ENCODE assay signal across 24 cellular contexts in the genomic region with DNA sequence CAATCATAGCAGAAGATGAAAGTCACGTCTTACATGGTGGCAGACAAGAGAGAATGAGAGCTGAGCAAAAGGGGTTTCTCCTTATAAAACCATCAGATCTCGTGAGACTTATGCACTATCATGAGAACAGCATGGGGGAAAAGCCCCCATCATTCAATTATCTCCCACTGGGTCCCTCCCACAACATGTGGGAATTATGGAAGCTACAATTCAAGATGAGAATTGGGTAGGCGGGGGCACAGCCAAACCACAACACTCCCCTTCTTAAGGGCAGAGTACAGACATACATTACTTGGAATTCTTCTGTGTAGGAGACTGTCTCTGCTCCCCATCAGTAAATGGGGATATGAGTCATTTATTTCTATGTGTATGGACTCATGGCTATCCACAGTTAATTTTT. TPM values are rescaled to one million over a fixed set of nuclear protein-coding genes. Genes with fewer than 3 reads are reported as not detected.
A peak's percentile ranks its signal among the peaks of the same experiment; 100 is the strongest.
DNase-seq lines count a peak whose midpoint lies in the region; ATAC-seq, FAIRE-seq and TF ChIP-seq lines count a peak whose summit lies in the region.
"Had no signal": no experiment of that assay in that cellular context is flagged by ENCODE, and none has a peak within 500 bp of the region (broad histone marks: within the 10 kb centered on the region; RNA-seq: fewer than 3 reads in every experiment).

No MANE protein-coding gene starts in this region.

- H3K4me2 ChIP-seq in K562 (ENCODE audit: insufficient read depth, low read length) (no peak overlapping the region), Karpas-422 (ENCODE audit: low read depth, low read length, poor library complexity, severe bottlenecking) (no peak overlapping the region)
- H3K4me2 ChIP-seq: A549; BLaER1 treated with 17β-estradiol and CSF1 and Interleukin-3, amounts not matched to agents 10 nM and 100 nM had no signal

- no peak overlapping the region for H3K4me3 Mint-ChIP-seq in nephron
- H3K4me3 Mint-ChIP-seq: CD4-positive, alpha-beta T cell; CD8-positive, alpha-beta memory T cell had no signal

- H3K27me3 Mint-ChIP-seq in nephron (ENCODE audit: low read depth) = peaks cover 3% of the 10 kb centered on the region
- H3K27me3 Mint-ChIP-seq: CD4-positive, alpha-beta T cell had no signal

- no peak for FAIRE-seq in K562 (lab: Jason Lieb, UNC)
- FAIRE-seq: A549, D721Med, GM12891, GM18507, H54 had no signal

- DNase-seq in K562 (ENCODE audit: extremely low read depth in 1 of 4, low spot score in 3 of 4) (no peak), Karpas-422 (no peak)
- DNase-seq: 8988T; ACHN; AML-193; BE2C; CD4-positive, alpha-beta T cell; CD8-positive, alpha-beta memory T cell; DMS 273 treated with DMSO at 0.1 percent for 48 hours; DMS79; GF-D8; GOT3 had no signal

- peak overlapping the region; percentile 38 to 59 (median 45) for H3K27ac Mint-ChIP-seq in nephron
- H3K27ac Mint-ChIP-seq: CD14-positive monocyte; CD4-positive, alpha-beta T cell; CD8-positive, alpha-beta memory T cell had no signal

- no peaks in the 10 kb centered on the region for H3K9me2 ChIP-seq in Karpas-422 (replicated peaks; ENCODE audit: insufficient read depth, low read length)

- no peak for TF ChIP-seq EP300 in K562 (IDR thresholded peaks at IDR 0.05; ENCODE audit: low read length)

- peaks cover 11% of the 10 kb centered on the region for H3K4me1 ChIP-seq in HEK293 (ENCODE audit: control insufficient read depth, insufficient read depth, low read length)
- H3K4me1 ChIP-seq in K562 (replicated peaks in 1 of 2; ENCODE audit: control insufficient read depth in 2 of 2, insufficient read depth in 2 of 2, low read length in 2 of 2) = peaks cover 0 to 14% of the 10 kb centered on the region in 2 experiments; a peak in 3 of 5 replicates
- peaks cover 4% of the 10 kb centered on the region for H3K4me1 ChIP-seq in Karpas-422 (ENCODE audit: low read length)
- H3K4me1 ChIP-seq: BE2C had no signal

- WGBS in K562 (ENCODE audit: insufficient coverage, low coverage, missing lambda C conversion rate) = 21% methylated on average over 3 of the region's 3 CpGs

- no peaks in the 10 kb centered on the region for H3K79me2 ChIP-seq in K562 (ENCODE audit: control insufficient read depth, insufficient read depth, low read length)
- H3K79me2 ChIP-seq in Karpas-422 (ENCODE audit: low read length) = no peaks in the 10 kb centered on the region

- H3K9me3 Mint-ChIP-seq in nephron = no peaks in the 10 kb centered on the region
- H3K9me3 Mint-ChIP-seq: CD14-positive monocyte; CD4-positive, alpha-beta T cell had no signal

- H3K9me3 ChIP-seq in HEK293 (ENCODE audit: control insufficient read depth, insufficient read depth, low read depth, low read length) = no peaks in the 10 kb centered on the region
- no peaks in the 10 kb centered on the region; the same call in 1 of the 2 replicates for H3K9me3 ChIP-seq in K562 (replicated peaks; ENCODE audit: control insufficient read depth, insufficient read depth, low read depth, low read length)
- H3K9me3 ChIP-seq in Karpas-422 (ENCODE audit: low read length) = no peaks in the 10 kb centered on the region
- H3K9me3 ChIP-seq: A549; BE2C; BLaER1 treated with 17β-estradiol and CSF1 and Interleukin-3, amounts not matched to agents 10 nM and 100 nM; HAP-1 had no signal

- in situ Hi-C loops in K562 (cut with MboI) = no loop called here

- POLR2A ChIA-PET in HEK293 (lab: Yijun Ruan, JAX) = no interaction called here
- POLR2A ChIA-PET in K562 (lab: Yijun Ruan, JAX) = no interaction called here

- H3K36me3 Mint-ChIP-seq in nephron (ENCODE audit: low read depth) = no peaks in the 10 kb centered on the region
- H3K36me3 Mint-ChIP-seq: CD14-positive monocyte had no signal

- no peak overlapping the region for H3K27ac ChIP-seq in HEK293 (ENCODE audit: extremely low read depth, low read depth, low read length)
- no peak overlapping the region for H3K27ac ChIP-seq in K562 (ENCODE audit: extremely low read depth, low read depth, low read length)
- H3K27ac ChIP-seq in Karpas-422 (ENCODE audit: low read length) = no peak overlapping the region
- H3K27ac ChIP-seq: A549; BLaER1 treated with 17β-estradiol and CSF1 and Interleukin-3, amounts not matched to agents 10 nM and 100 nM had no signal

- H3K36me3 ChIP-seq in HEK293 (ENCODE audit: control insufficient read depth in 2 of 2, insufficient read depth in 1 of 2, low read length in 2 of 2) (no peaks in the 10 kb centered on the region), K562 (ENCODE audit: control insufficient read depth, insufficient read depth, low read length) (no peaks in the 10 kb centered on the region), Karpas-422 (ENCODE audit: insufficient read depth, low read length) (no peaks in the 10 kb centered on the region)
- H3K36me3 ChIP-seq: BE2C, HAP-1 had no signal

- intact Hi-C loops in K562 (cut with micrococcal nuclease) = no loop called here

- H3K4me1 Mint-ChIP-seq in nephron = peaks cover 36% of the 10 kb centered on the region
- H3K4me1 Mint-ChIP-seq: CD8-positive, alpha-beta memory T cell had no signal

- H3K9me1 ChIP-seq in K562 (ENCODE audit: control insufficient read depth, insufficient read depth, low read length) = no peaks in the 10 kb centered on the region

- H2AFZ ChIP-seq in K562 (ENCODE audit: low read depth, low read length) (no peak overlapping the region), Karpas-422 (ENCODE audit: low read length) (no peak overlapping the region)

- H3K4me3 ChIP-seq in HEK293 (ENCODE audit: low read depth, low read length) (no peak overlapping the region), K562 (no peak overlapping the region), Karpas-422 (ENCODE audit: low read length) (no peak overlapping the region)
- H3K4me3 ChIP-seq: A549; BLaER1 treated with 17β-estradiol and CSF1 and Interleukin-3, amounts not matched to agents 10 nM and 100 nM; HAP-1 had no signal

- no peak for TF ChIP-seq RAD21 in K562 (CRISPR knock-in tag; conservative IDR thresholded peaks at IDR 0.05 in 1 of 2, IDR thresholded peaks at IDR 0.05 in 1 of 2)

- ATAC-seq in K562 (no peak), GM21619 (IDR thresholded peaks at IDR 0.05; ENCODE audit: unreplicated experiment) (no peak), GM21526 (IDR thresholded peaks at IDR 0.05; ENCODE audit: low FRiP score, unreplicated experiment) (no peak)
- ATAC-seq: A549 had no signal

- H4K20me1 ChIP-seq in K562 (replicated peaks; ENCODE audit: control insufficient read depth, insufficient read depth, low read length) (no peaks in the 10 kb centered on the region), Karpas-422 (ENCODE audit: insufficient read depth, low read depth, low read length) (no peaks in the 10 kb centered on the region)
- H4K20me1 ChIP-seq: BLaER1 treated with 17β-estradiol and CSF1 and Interleukin-3, amounts not matched to agents 10 nM and 100 nM had no signal

- CTCF ChIA-PET in HEK293 (lab: Yijun Ruan, JAX) = no interaction called here
- CTCF ChIA-PET in K562 (lab: Yijun Ruan, JAX; ENCODE audit: low intra/inter-chr PET ratio) = no interaction called here

- TF ChIP-seq CTCF in HEK293 (tag by site-specific recombination; IDR thresholded peaks at IDR 0.05) (no peak), K562 (IDR thresholded peaks at IDR 0.05 in 2 of 3, conservative IDR thresholded peaks at IDR 0.05 in 1 of 3; ENCODE audit: insufficient read depth in 2 of 3, low read depth in 1 of 3, low read length in 3 of 3) (no peak), nephron (IDR thresholded peaks at IDR 0.05; ENCODE audit: unreplicated experiment in 3 of 3) (no peak)

- H3K27me3 ChIP-seq in K562 (ENCODE audit: control insufficient read depth in 2 of 2, insufficient read depth in 2 of 2, low read length in 2 of 2) = peaks cover 0 to 3% of the 10 kb centered on the region in 2 experiments; a peak in 3 of 5 replicates
- no peaks in the 10 kb centered on the region for H3K27me3 ChIP-seq in Karpas-422 (ENCODE audit: low read length)
- H3K27me3 ChIP-seq: BE2C; BLaER1 treated with 17β-estradiol and CSF1 and Interleukin-3, amounts not matched to agents 10 nM and 100 nM had no signal

- TF ChIP-seq POLR2A in K562 (conservative IDR thresholded peaks at IDR 0.05) = no peak

- H3K9ac ChIP-seq in K562 (ENCODE audit: insufficient read depth in 1 of 2, low read depth in 2 of 2, low read length in 2 of 2) (no peak overlapping the region), Karpas-422 (ENCODE audit: low read length) (no peak overlapping the region)
- H3K9ac ChIP-seq: BLaER1 treated with 17β-estradiol and CSF1 and Interleukin-3, amounts not matched to agents 10 nM and 100 nM had no signal

- no TSS peak for BruUV-seq in K562 (replicated peaks; lab: Mats Ljungman, UMichigan)

TF ChIP-seq in HEK293, 187 proteins besides CTCF, POLR2A, EP300 and RAD21 (continues in another document):
- TF ChIP-seq ZSCAN23 (tag by site-specific recombination; IDR thresholded peaks at IDR 0.05) (no peak), EGR2 (tag by site-specific recombination; IDR thresholded peaks at IDR 0.05; ENCODE audit: low read depth) (peak; percentile 74), YY1 (tag by site-specific recombination; IDR thresholded peaks at IDR 0.05) (no peak), ZNF202 (tag by site-specific recombination; IDR thresholded peaks at IDR 0.05; ENCODE audit: borderline replicate concordance) (no peak)

TF ChIP-seq in K562, 482 proteins besides CTCF, POLR2A, EP300 and RAD21:
- TF ChIP-seq DACH1 (IDR thresholded peaks at IDR 0.05; ENCODE audit: partially characterized antibody) (no peak), ZFP36 (IDR thresholded peaks at IDR 0.05; ENCODE audit: low read depth, low read length, partially characterized antibody) (peak; percentile 21), BHLHE40 (IDR thresholded peaks at IDR 0.05; ENCODE audit: low read length) (no peak), HDAC1 (IDR thresholded peaks at IDR 0.05) (no peak)

RNA-seq across cellular contexts. Expression of a gene that starts 31.2 kb away (rescaled TPM):
- total RNA-seq in K562 (2011; cell fraction: chromatin; rRNA removed; ENCODE audit: low replicate concordance) = 1.8 and 5.6 TPM in 2 replicates
- 2.9 and 5.2 TPM in 2 replicates for total RNA-seq in K562 (2011; cell fraction: nucleolus; rRNA removed)
- 3.8 and 6.3 TPM in 2 replicates for total RNA-seq in K562 (2011; cell fraction: nucleoplasm; rRNA removed)
- total RNA-seq in K562 (2014; rRNA removed) (4.5 and 5.2 TPM in 2 replicates), K562 (2014; rRNA removed; fragmentation: Illumina TruSeq; extraction: Trizol) (2.8 and 3.3 TPM in 2 replicates), K562 (2015; rRNA removed; fragmentation: Illumina TruSeq; extraction: Trizol) (4.5 and 4.8 TPM in 2 replicates), K562 (2021) (7.7 and 8.2 TPM in 2 replicates)
- polyA plus RNA-seq in K562 (2011; rRNA removed) (7.8 and 14.2 TPM in 2 replicates), K562 (2014; fragmentation: Illumina TruSeq; extraction: Trizol) (6.9 and 7.3 TPM in 2 replicates), K562 (2014; fragmentation: Nextera tagmentation; extraction: Ambion mirVana) (under 1 TPM; 0.51 to 0.94 TPM), K562 (2014; rRNA removed) (5.3 and 5.7 TPM in 2 replicates)
- polyA plus RNA-seq in K562 (2011; cell fraction: cytosol; rRNA removed) = 10.2 and 16.3 TPM in 2 replicates
- 6.8 and 8.9 TPM in 2 replicates for polyA plus RNA-seq in K562 (2011; cell fraction: nucleus; rRNA removed)
- polyA plus RNA-seq in K562 (2012) = 9.1 and 10.0 TPM in 2 replicates
- polyA minus RNA-seq in K562 (2011; rRNA and poly(A)+ RNA removed) = 7.6 and 11.3 TPM in 2 replicates
- polyA minus RNA-seq in K562 (2011; cell fraction: cytosol; rRNA and poly(A)+ RNA removed) = 7.3 and 11.0 TPM in 2 replicates
- polyA minus RNA-seq in K562 (2011; cell fraction: nucleus; rRNA and poly(A)+ RNA removed) = 2.8 and 3.8 TPM in 2 replicates
- total RNA-seq in Karpas-422 (2014; rRNA removed; shearing (Covaris generic); ENCODE audit: low replicate concordance) = not detected in 2 replicates
- polyA plus RNA-seq: CD14-positive monocyte had no signal
